ENCODE assay signal across 1 cellular context in genomic region chr14:34987180-34987579, GRCh38.
A peak's percentile ranks its signal among the peaks of the same experiment; 100 is the strongest.
TF ChIP-seq lines count a peak whose summit lies in the region.

No MANE protein-coding gene starts in this region.

TF ChIP-seq in HepG2, 621 proteins besides CTCF, POLR2A, EP300 and RAD21:
- peak; percentile 56; the same call in 1 of the 2 replicates for TF ChIP-seq CEBPG (CRISPR knock-in tag; IDR thresholded peaks at IDR 0.05)
- 0 out of 2 replicates have a peak, but pooled peaks have one; percentile 20 for TF ChIP-seq FOXA3 (CRISPR knock-in tag; IDR thresholded peaks at IDR 0.05)
- TF ChIP-seq, protein P1, sequence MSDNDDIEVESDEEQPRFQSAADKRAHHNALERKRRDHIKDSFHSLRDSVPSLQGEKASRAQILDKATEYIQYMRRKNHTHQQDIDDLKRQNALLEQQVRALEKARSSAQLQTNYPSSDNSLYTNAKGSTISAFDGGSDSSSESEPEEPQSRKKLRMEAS (IDR thresholded peaks at IDR 0.05): no peak
- no peak for TF ChIP-seq SOX5 (CRISPR knock-in tag; IDR thresholded peaks at IDR 0.05; ENCODE audit: borderline replicate concordance)
- TF ChIP-seq KLF15 (CRISPR knock-in tag; IDR thresholded peaks at IDR 0.05; ENCODE audit: borderline replicate concordance): no peak
- no peak for TF ChIP-seq MIER2 (CRISPR knock-in tag; IDR thresholded peaks at IDR 0.05)
- TF ChIP-seq TCF12 (IDR thresholded peaks at IDR 0.05): 0 out of 2 replicates have a peak, but pooled peaks have one; percentile 78
- no peak for TF ChIP-seq TCF12 (CRISPR knock-in tag; IDR thresholded peaks at IDR 0.05)
- TF ChIP-seq ZNF121 (CRISPR knock-in tag; IDR thresholded peaks at IDR 0.05): no peak
- TF ChIP-seq, protein P2, sequence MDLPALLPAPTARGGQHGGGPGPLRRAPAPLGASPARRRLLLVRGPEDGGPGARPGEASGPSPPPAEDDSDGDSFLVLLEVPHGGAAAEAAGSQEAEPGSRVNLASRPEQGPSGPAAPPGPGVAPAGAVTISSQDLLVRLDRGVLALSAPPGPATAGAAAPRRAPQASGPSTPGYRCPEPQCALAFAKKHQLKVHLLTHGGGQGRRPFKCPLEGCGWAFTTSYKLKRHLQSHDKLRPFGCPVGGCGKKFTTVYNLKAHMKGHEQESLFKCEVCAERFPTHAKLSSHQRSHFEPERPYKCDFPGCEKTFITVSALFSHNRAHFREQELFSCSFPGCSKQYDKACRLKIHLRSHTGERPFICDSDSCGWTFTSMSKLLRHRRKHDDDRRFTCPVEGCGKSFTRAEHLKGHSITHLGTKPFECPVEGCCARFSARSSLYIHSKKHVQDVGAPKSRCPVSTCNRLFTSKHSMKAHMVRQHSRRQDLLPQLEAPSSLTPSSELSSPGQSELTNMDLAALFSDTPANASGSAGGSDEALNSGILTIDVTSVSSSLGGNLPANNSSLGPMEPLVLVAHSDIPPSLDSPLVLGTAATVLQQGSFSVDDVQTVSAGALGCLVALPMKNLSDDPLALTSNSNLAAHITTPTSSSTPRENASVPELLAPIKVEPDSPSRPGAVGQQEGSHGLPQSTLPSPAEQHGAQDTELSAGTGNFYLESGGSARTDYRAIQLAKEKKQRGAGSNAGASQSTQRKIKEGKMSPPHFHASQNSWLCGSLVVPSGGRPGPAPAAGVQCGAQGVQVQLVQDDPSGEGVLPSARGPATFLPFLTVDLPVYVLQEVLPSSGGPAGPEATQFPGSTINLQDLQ (CRISPR knock-in tag; IDR thresholded peaks at IDR 0.05): no peak
- no peak for TF ChIP-seq PAX8 (CRISPR knock-in tag; IDR thresholded peaks at IDR 0.05; ENCODE audit: borderline replicate concordance)
- TF ChIP-seq CEBPB (IDR thresholded peaks at IDR 0.05; ENCODE audit: borderline replicate concordance, low read depth, low read length): peak; percentile 87
- TF ChIP-seq PPARG (CRISPR knock-in tag; conservative IDR thresholded peaks at IDR 0.05): no peak
